Comparison of ENCODE assay signal across 11 cellular contexts in genomic region chr10:12911795-12912194, GRCh38.
"Had no signal": no experiment of that assay in that cellular context is flagged by ENCODE, and none has a peak within 500 bp of the region (broad histone marks: within the 10 kb centered on the region; RNA-seq: fewer than 3 reads in every experiment).

No MANE protein-coding gene starts in this region.

- ATAC-seq: GM23338, HCT116 had no signal

- H3K9me3 ChIP-seq: HAP-1 had no signal

- H3K4me1 ChIP-seq: HAP-1 had no signal

- DNase-seq: GM23248, GOT3, H7, H9, HCEC 1CT, HFFc6 had no signal

- H3K4me3 ChIP-seq: GM23248, GM23338, HAP-1 had no signal

- FAIRE-seq: H1, H54 had no signal

- H2AFZ ChIP-seq: GM23248, GM23338 had no signal

- H3K4me2 ChIP-seq: GM23338 had no signal

- H3K36me3 ChIP-seq: HAP-1 had no signal

- H3K9ac ChIP-seq: GM23248 had no signal

- H3K27ac ChIP-seq: GM23248 had no signal
